In the genomic region with DNA sequence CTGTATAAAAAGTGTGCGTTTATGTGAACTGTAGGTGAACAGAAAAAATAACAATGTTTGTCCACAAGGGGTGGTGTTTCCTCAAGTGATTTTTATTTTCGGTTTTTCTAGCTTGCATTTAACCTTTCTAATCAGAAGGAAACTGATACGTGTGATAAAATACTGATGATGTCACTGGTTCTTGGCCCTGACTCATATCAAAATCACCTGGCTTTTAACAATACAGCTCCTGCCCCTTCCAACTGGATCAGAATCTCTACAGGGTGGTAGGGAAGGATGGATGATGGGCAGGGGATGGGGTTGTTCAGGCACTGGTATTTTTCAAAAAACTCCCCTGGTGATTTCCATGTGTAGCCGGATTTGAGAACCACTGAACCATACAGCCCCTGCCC, we compare ENCODE assay signal across 8 cellular contexts. TPM values are rescaled to one million over a fixed set of nuclear protein-coding genes. Genes with fewer than 3 reads are reported as not detected.
A peak's percentile ranks its signal among the peaks of the same experiment; 100 is the strongest.
DNase-seq lines count a peak whose midpoint lies in the region; ATAC-seq and TF ChIP-seq lines count a peak whose summit lies in the region.

No MANE protein-coding gene starts in this region.

- no peaks in the 10 kb centered on the region for H3K27me3 Mint-ChIP-seq in activated B cell treated with CpG ODN at 0.5 μM for 24 hours

- peak overlapping the region; percentile 83 for H3K27ac Mint-ChIP-seq in activated B cell treated with CpG ODN at 0.5 μM for 24 hours

- no peaks in the 10 kb centered on the region for H3K36me3 Mint-ChIP-seq in activated B cell treated with CpG ODN at 0.5 μM for 24 hours (ENCODE audit: low read depth)

- intact Hi-C loops in activated B cell treated with CpG ODN at 0.5 μM for 24 hours (cut with micrococcal nuclease) (loop anchor here (1.0 kb wide), 5 partner anchors 40 to 91 kb away; a partner anchor contains a TSS), left colon (cut with DNase I, micrococcal nuclease) (no loop called here)

- peak; percentile 38 for DNase-seq in AG08395 (ENCODE audit: low spot score)
- no peak for DNase-seq in activated B cell treated with CpG ODN at 0.5 μM for 24 hours
- DNase-seq in left colon, result no peak
- DNase-seq in islet precursor cell, result no peak
- DNase-seq in OCI-M2 (lab: John Stamatoyannopoulos, UW; ENCODE audit: unreplicated experiment), result no peak
- no peak for DNase-seq in COR-L47 (lab: John Stamatoyannopoulos, UW)

- CTCF ChIA-PET in activated B cell treated with CpG ODN at 0.5 μM for 24 hours (lab: Charles Lee), result interaction anchor here (0.7 to 13.0 kb wide), 9 partner anchors 10 to 126 kb away, joined by 3 to 204 read pairs (median 4); a partner anchor contains a TSS

- ATAC-seq in GM18498 (IDR thresholded peaks at IDR 0.05; ENCODE audit: unreplicated experiment) (peak; percentile 57), HG03342 (IDR thresholded peaks at IDR 0.05; ENCODE audit: unreplicated experiment) (peak; percentile 77), activated B cell treated with CpG ODN at 0.5 μM for 24 hours (ENCODE audit: low read depth) (peak; percentile 86), left colon (peak; percentile 54)

- POLR2A ChIA-PET in activated B cell treated with CpG ODN at 0.5 μM for 24 hours (lab: Charles Lee), result interaction anchor here (0.8 to 1.6 kb wide), 7 partner anchors 40 to 91 kb away, joined by 3 to 14 read pairs (median 4); a partner anchor contains a TSS

- peaks cover 5% of the 10 kb centered on the region for H3K9me3 Mint-ChIP-seq in activated B cell treated with CpG ODN at 0.5 μM for 24 hours

- peak overlapping the region; percentile 57 for H3K4me3 Mint-ChIP-seq in activated B cell treated with CpG ODN at 0.5 μM for 24 hours

- H3K4me1 Mint-ChIP-seq in activated B cell treated with CpG ODN at 0.5 μM for 24 hours, result peaks cover 33% of the 10 kb centered on the region

- no peak for TF ChIP-seq CTCF in activated B cell treated with CpG ODN at 0.5 μM for 24 hours (IDR thresholded peaks at IDR 0.05)

RNA-seq across cellular contexts. Expression of a gene that starts 10.9 kb away (rescaled TPM):
- total RNA-seq in activated B cell treated with CpG ODN at 0.5 μM for 24 hours (not detected in 2 replicates), left colon (under 1 TPM; 0.03 to 0.15 TPM)

RNA-seq across cellular contexts. Expression of a gene that starts 39.7 kb away (rescaled TPM):
- total RNA-seq in activated B cell treated with CpG ODN at 0.5 μM for 24 hours (107 and 118 TPM in 2 replicates), left colon (100 to 1,000 TPM; 137 to 168 TPM)
